Comparison of ENCODE assay signal across 12 cellular contexts in the genomic region with DNA sequence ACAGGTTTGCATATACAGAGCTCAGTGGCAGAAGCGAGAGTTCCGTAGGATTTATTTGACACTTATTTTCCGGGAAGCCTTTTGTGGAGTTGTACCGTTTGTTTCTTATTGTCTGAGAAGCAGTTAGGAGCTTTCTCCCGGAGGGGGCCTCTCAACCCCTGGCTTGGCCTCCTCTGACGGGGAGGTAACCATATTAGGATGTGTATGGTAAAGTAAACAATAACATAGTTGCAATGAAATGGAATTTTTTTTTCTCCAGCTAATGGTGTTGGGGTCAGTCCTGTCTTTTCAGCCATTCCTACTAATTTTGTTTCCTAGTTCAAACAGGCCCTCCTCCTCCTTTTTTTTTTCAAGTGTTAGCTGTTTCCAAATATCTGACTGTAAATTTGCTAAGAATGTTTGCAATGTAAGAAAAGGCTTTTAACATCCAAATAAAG.
DNase-seq lines count a peak whose midpoint lies in the region; ATAC-seq and TF ChIP-seq lines count a peak whose summit lies in the region.
"Had no signal": no experiment of that assay in that cellular context is flagged by ENCODE, and none has a peak within 500 bp of the region (broad histone marks: within the 10 kb centered on the region; RNA-seq: fewer than 3 reads in every experiment).

No MANE protein-coding gene starts in this region.

- H3K4me3 Mint-ChIP-seq in brain = peak overlapping the region; percentile 33 to 81 (median 59)

- peaks cover 93% of the 10 kb centered on the region for H3K4me1 Mint-ChIP-seq in brain

- TF ChIP-seq POLR2A in stomach (IDR thresholded peaks at IDR 0.05) = no peak

- TF ChIP-seq CTCF in brain (conservative IDR thresholded peaks at IDR 0.05) (no peak), stomach (IDR thresholded peaks at IDR 0.05) (no peak)

- H3K4me3 ChIP-seq in iPS-20b (ENCODE audit: low read length) (peak overlapping the region; percentile 45; the same call in 1 of the 2 replicates), stomach (peak overlapping the region; percentile 10 to 29 (median 21))

- intact Hi-C loops in stomach (cut with DNase I; ENCODE audit: low total_unique reads) = no loop called here

- no peaks in the 10 kb centered on the region for H3K36me3 Mint-ChIP-seq in brain

- peak overlapping the region; percentile 57; the same call in 1 of the 2 replicates for H3K9ac ChIP-seq in iPS-20b (ENCODE audit: low read depth, low read length)

- no peaks in the 10 kb centered on the region for H3K9me3 Mint-ChIP-seq in brain

- peaks cover 15% of the 10 kb centered on the region for H3K27me3 Mint-ChIP-seq in brain

- H3K4me1 ChIP-seq in iPS-20b (ENCODE audit: insufficient read depth, low read length) (peaks cover 60% of the 10 kb centered on the region), stomach (peaks cover 22 to 71% (median 48%) of the 10 kb centered on the region in 4 donors)

- no peak for ATAC-seq in HG03565 (IDR thresholded peaks at IDR 0.05; ENCODE audit: unreplicated experiment)

- WGBS in stomach, 5 donors = 15 to 37% (median 18%) methylated on average over 6 of the region's 6 CpGs

- peak; percentile 8 for DNase-seq in DMS53 (lab: John Stamatoyannopoulos, UW)
- DNase-seq in DMS53 treated with DMSO at 0.1 percent for 48 hours (lab: John Stamatoyannopoulos, UW; ENCODE audit: unreplicated experiment) = no peak
- no peak for DNase-seq in stomach
- DNase-seq in activated CD4-positive, alpha-beta T cell treated with anti-CD3 and anti-CD28 coated beads for 1 hour = no peak
- DNase-seq in HUDEP-2 (lab: John Stamatoyannopoulos, UW; ENCODE audit: unreplicated experiment in 76 of 76) = no peak
- DNase-seq: kidney glomerular epithelial cell; NCI-H345; stimulated activated CD4-positive, alpha-beta T cell treated with anti-CD3 and anti-CD28 coated beads, Interleukin-4, amount 100 ng/mL, for 1 hour had no signal

- peak overlapping the region; percentile 13 for H3K27ac ChIP-seq in iPS-20b (ENCODE audit: low read length)
- H3K27ac ChIP-seq in stomach = peak overlapping the region; percentile 7 to 77 (median 59)
- H3K27ac ChIP-seq: 22Rv1 had no signal

- H3K36me3 ChIP-seq in iPS-20b (ENCODE audit: insufficient read depth, low read depth, low read length) (no peaks in the 10 kb centered on the region), stomach (no peaks in the 10 kb centered on the region)

- H3K27me3 ChIP-seq in iPS-20b (ENCODE audit: insufficient read depth, low read length) = no peaks in the 10 kb centered on the region
- no peaks in the 10 kb centered on the region for H3K27me3 ChIP-seq in stomach

- H3K9me3 ChIP-seq in iPS-20b (ENCODE audit: insufficient read depth, low read depth, low read length) = no peaks in the 10 kb centered on the region
- H3K9me3 ChIP-seq in stomach = no peaks in the 10 kb centered on the region

- peak overlapping the region in 4 of 5 experiments; percentile 10 to 48 (median 20) for H3K27ac Mint-ChIP-seq in brain

- no peak for TF ChIP-seq EP300 in stomach (IDR thresholded peaks at IDR 0.05)
